29 cellular contexts compared by ENCODE assay signal in genomic region chr16:88961031-88961430, GRCh38. TPM values are rescaled to one million over a fixed set of nuclear protein-coding genes. Genes with fewer than 3 reads are reported as not detected.
A peak's percentile ranks its signal among the peaks of the same experiment; 100 is the strongest.
DNase-seq lines count a peak whose midpoint lies in the region; ATAC-seq and TF ChIP-seq lines count a peak whose summit lies in the region.
"Had no signal": no experiment of that assay in that cellular context is flagged by ENCODE, and none has a peak within 500 bp of the region (broad histone marks: within the 10 kb centered on the region; RNA-seq: fewer than 3 reads in every experiment).

No MANE protein-coding gene starts in this region.

- H3K27me3 Mint-ChIP-seq in neural progenitor cell (ENCODE audit: insufficient read depth, low read depth), result peaks cover 14% of the 10 kb centered on the region
- H3K27me3 Mint-ChIP-seq in osteocyte (ENCODE audit: unreplicated experiment), result peaks cover 34% of the 10 kb centered on the region
- H3K27me3 Mint-ChIP-seq: B cell had no signal

- peak overlapping the region; percentile 72; the same call in 1 of the 2 replicates for H3K27ac ChIP-seq in SJCRH30
- peak overlapping the region; percentile 44 for H3K27ac ChIP-seq in ectodermal cell (ENCODE audit: insufficient read depth, low read depth, low read length, poor library complexity, severe bottlenecking)
- H3K27ac ChIP-seq in neural progenitor cell, result no peak overlapping the region
- H3K27ac ChIP-seq: 22Rv1; A549; BLaER1 treated with 17β-estradiol and CSF1 and Interleukin-3, amounts not matched to agents 10 nM and 100 nM; C4-2B had no signal

- H3K4me2 ChIP-seq in neural progenitor cell, result no peak overlapping the region
- H3K4me2 ChIP-seq: A549 had no signal

- H3K36me3 ChIP-seq in SJCRH30, result peaks cover 12% of the 10 kb centered on the region
- no peaks in the 10 kb centered on the region for H3K36me3 ChIP-seq in ectodermal cell (ENCODE audit: control insufficient read depth, insufficient read depth, low read length)
- no peaks in the 10 kb centered on the region for H3K36me3 ChIP-seq in neural progenitor cell

- no peaks in the 10 kb centered on the region for H3K36me3 Mint-ChIP-seq in neural progenitor cell
- H3K36me3 Mint-ChIP-seq in osteocyte (ENCODE audit: unreplicated experiment), result no peaks in the 10 kb centered on the region
- H3K36me3 Mint-ChIP-seq: CD8-positive, alpha-beta T cell had no signal

- no peaks in the 10 kb centered on the region for H3K79me2 ChIP-seq in neural progenitor cell (ENCODE audit: low read depth)

- no peaks in the 10 kb centered on the region for H3F3A ChIP-seq in neural progenitor cell (ENCODE audit: low read depth)

- no peak for TF ChIP-seq CTCF in neural progenitor cell (IDR thresholded peaks at IDR 0.05)
- no peak for TF ChIP-seq CTCF in osteocyte (IDR thresholded peaks at IDR 0.05)

- WGBS in ectodermal cell, 2 experiments, result 91 to 93% methylated on average over 10 of the region's 10 CpGs

- no peaks in the 10 kb centered on the region for H3K27me3 ChIP-seq in SJCRH30
- H3K27me3 ChIP-seq in ectodermal cell (ENCODE audit: control insufficient read depth, insufficient read depth, low read length, poor library complexity, severe bottlenecking), result no peaks in the 10 kb centered on the region
- H3K27me3 ChIP-seq in neural progenitor cell, result no peaks in the 10 kb centered on the region

- ATAC-seq in GM21576 (IDR thresholded peaks at IDR 0.05; ENCODE audit: unreplicated experiment), result no peak
- ATAC-seq: A549; CD8-positive, alpha-beta T cell; GM12878 had no signal

- H3K4me3 Mint-ChIP-seq in neural progenitor cell, result no peak overlapping the region
- H3K4me3 Mint-ChIP-seq in osteocyte (ENCODE audit: unreplicated experiment), result no peak overlapping the region
- H3K4me3 Mint-ChIP-seq: B cell; CD4-positive, alpha-beta T cell; CD8-positive, alpha-beta T cell had no signal

- H3K9me3 Mint-ChIP-seq in neural progenitor cell (peaks cover 18% of the 10 kb centered on the region), osteocyte (ENCODE audit: unreplicated experiment) (no peaks in the 10 kb centered on the region)
- H3K9me3 Mint-ChIP-seq: CD4-positive, alpha-beta T cell; CD8-positive, alpha-beta T cell had no signal

- no peak overlapping the region for H3K4me3 ChIP-seq in SJCRH30
- H3K4me3 ChIP-seq in ectodermal cell (ENCODE audit: insufficient read depth, low read depth, low read length), result no peak overlapping the region
- no peak overlapping the region for H3K4me3 ChIP-seq in neural progenitor cell
- H3K4me3 ChIP-seq: A549; BLaER1 treated with 17β-estradiol and CSF1 and Interleukin-3, amounts not matched to agents 10 nM and 100 nM; GM12878 had no signal

- H3K9me3 ChIP-seq in SJCRH30 (replicated peaks), result peaks cover 2% of the 10 kb centered on the region; the same call in 1 of the 2 replicates
- no peaks in the 10 kb centered on the region for H3K9me3 ChIP-seq in ectodermal cell (ENCODE audit: control insufficient read depth, low read length)
- no peaks in the 10 kb centered on the region for H3K9me3 ChIP-seq in neural progenitor cell (ENCODE audit: low read depth)
- H3K9me3 ChIP-seq: A549, Caco-2 had no signal

- peak overlapping the region; percentile 76 for H3K27ac Mint-ChIP-seq in neural progenitor cell
- H3K27ac Mint-ChIP-seq in osteocyte (ENCODE audit: unreplicated experiment), result no peak overlapping the region
- H3K27ac Mint-ChIP-seq: B cell; CD4-positive, alpha-beta T cell; CD8-positive, alpha-beta T cell had no signal

- H3K4me1 Mint-ChIP-seq in neural progenitor cell (peaks cover 13% of the 10 kb centered on the region), osteocyte (ENCODE audit: unreplicated experiment) (no peaks in the 10 kb centered on the region)

- H4K20me1 ChIP-seq in neural progenitor cell (ENCODE audit: low read depth), result no peaks in the 10 kb centered on the region

- H3K4me1 ChIP-seq in SJCRH30 (peaks cover 10% of the 10 kb centered on the region), ectodermal cell (ENCODE audit: control insufficient read depth, insufficient read depth, low read length) (peaks cover 7% of the 10 kb centered on the region), neural progenitor cell (peaks cover 2% of the 10 kb centered on the region)
- H3K4me1 ChIP-seq: A549, Caco-2 had no signal

- H3K9ac ChIP-seq in neural progenitor cell, result no peak overlapping the region
- H3K9ac ChIP-seq: BLaER1 treated with 17β-estradiol and CSF1 and Interleukin-3, amounts not matched to agents 10 nM and 100 nM had no signal

- no peak overlapping the region for H2AFZ ChIP-seq in neural progenitor cell (replicated peaks)

- DNase-seq in NCI-H82 (lab: John Stamatoyannopoulos, UW), result peak; percentile 32
- no peak for DNase-seq in NCI-H82 treated with DMSO at 0.1 percent for 48 hours (lab: John Stamatoyannopoulos, UW; ENCODE audit: unreplicated experiment)
- DNase-seq in SJCRH30, result no peak
- DNase-seq in neural progenitor cell (ENCODE audit: low spot score), result no peak
- no peak for DNase-seq in kidney tubule cell (ENCODE audit: low spot score)
- DNase-seq in osteocyte (ENCODE audit: extremely low spot score, unreplicated experiment), result no peak
- DNase-seq: AML-193; Caco-2; Calu3; CD4-positive, alpha-beta T cell; DMS 273 treated with DMSO at 0.1 percent for 48 hours; DMS153; DMS53; DMS79; DND-41; EL; GDM1 had no signal

RNA-seq across cellular contexts. Expression of gene CBFA2T3, which starts 16.0 kb away (rescaled TPM):
- 1.8 and 3.5 TPM in 2 replicates for total RNA-seq in SJCRH30 (2014; rRNA removed; shearing (Covaris generic))
- polyA plus RNA-seq in ectodermal cell (2013, experiment 1 of 4), result 2.2 TPM
- polyA plus RNA-seq in ectodermal cell (2013, experiment 2 of 4), result 3.2 TPM
- 3.1 TPM for polyA plus RNA-seq in ectodermal cell (2013, experiment 3 of 4)
- 2.6 TPM for polyA plus RNA-seq in ectodermal cell (2013, experiment 4 of 4)
- 0.15 and 0.22 TPM in 2 replicates for total RNA-seq in neural progenitor cell (ENCODE audit: low replicate concordance)
- total RNA-seq in osteocyte, result not detected in 2 replicates
- total RNA-seq: A172, Calu3, Daoy had no signal
- polyA plus RNA-seq: BJ had no signal
